In genomic region chr3:65444448-65444815, GRCh38 we compare ENCODE assay signal across 27 cellular contexts.
"Had no signal": no experiment of that assay in that cellular context is flagged by ENCODE, and none has a peak within 500 bp of the region (broad histone marks: within the 10 kb centered on the region; RNA-seq: fewer than 3 reads in every experiment).

No MANE protein-coding gene starts in this region.

- DNase-seq: stimulated activated CD4-positive, alpha-beta T cell treated with anti-CD3 and anti-CD28 coated beads, Interleukin-2, amount 100 ng/mL, for 48 hours; stimulated activated CD4-positive, alpha-beta T cell treated with anti-CD3 and anti-CD28 coated beads, Interleukin-4, amount 100 ng/mL, for 1 hour; stimulated activated CD4-positive, alpha-beta T cell treated with anti-CD3 and anti-CD28 coated beads, Interleukin-4, amount 100 ng/mL, for 24 hours; stimulated activated CD4-positive, alpha-beta T cell treated with anti-CD3 and anti-CD28 coated beads, Interleukin-4, amount 100 ng/mL, for 4 hours; stimulated activated CD8-positive, alpha-beta memory T cell treated with anti-CD3 and anti-CD28 coated beads, Interleukin-4, amount 100 ng/mL, for 48 hours; stimulated activated naive B cell treated with anti-CD40 and anti-IgM and Interleukin-4, amounts not matched to agents 10 μg/mL and 1 μg/mL and 100 μg/mL, for 72 hours; stimulated activated naive CD4-positive, alpha-beta T cell; stimulated activated naive CD4-positive, alpha-beta T cell treated with Interleukin-2 at 50 U/mL for 16 hours; stimulated activated naive CD8-positive, alpha-beta T cell treated with anti-CD3 and anti-CD28 coated beads, Interleukin-15, amount 100 ng/mL, for 72 hours; stimulated activated naive CD8-positive, alpha-beta T cell treated with anti-CD3 and anti-CD28 coated beads, Interleukin-15, Interleukin-2, amounts not matched to agents 100 U/mL and 50 U/mL, for 24 hours; stomach; substantia nigra; testis; thyroid gland; tibial artery; transverse colon; upper lobe of left lung; upper lobe of right lung; uterus had no signal

- H3K27ac Mint-ChIP-seq: stimulated activated effector memory CD8-positive, alpha-beta T cell treated with anti-CD3 and anti-CD28 coated beads, Interleukin-12 subunit alpha, Interleukin-12 subunit beta, amount 100 ng/mL, for 72 hours; stimulated activated memory B cell treated with anti-CD40 and anti-IgM and Interleukin-4, amounts not matched to agents 10 μg/mL and 1 μg/mL and 100 μg/mL, for 72 hours; stimulated activated naive B cell treated with anti-CD40 and anti-IgM and Interleukin-4, amounts not matched to agents 10 μg/mL and 1 μg/mL and 100 μg/mL, for 72 hours; stimulated activated naive CD8-positive, alpha-beta T cell treated with anti-CD3 and anti-CD28 coated beads, Interleukin-15, amount 100 ng/mL, for 72 hours; stimulated activated naive CD8-positive, alpha-beta T cell treated with anti-CD3 and anti-CD28 coated beads, Interleukin-15, Interleukin-2, amounts not matched to agents 100 ng/mL and 50 ng/mL, for 24 hours; type B pancreatic cell had no signal

- H3K4me1 Mint-ChIP-seq: stimulated activated effector memory CD8-positive, alpha-beta T cell treated with anti-CD3 and anti-CD28 coated beads, Interleukin-12 subunit alpha, Interleukin-12 subunit beta, amount 100 ng/mL, for 72 hours; stimulated activated memory B cell treated with anti-CD40 and anti-IgM and Interleukin-4, amounts not matched to agents 10 μg/mL and 1 μg/mL and 100 μg/mL, for 72 hours; stimulated activated naive B cell treated with anti-CD40 and anti-IgM and Interleukin-4, amounts not matched to agents 10 μg/mL and 1 μg/mL and 100 μg/mL, for 72 hours; stimulated activated naive CD8-positive, alpha-beta T cell treated with anti-CD3 and anti-CD28 coated beads, Interleukin-15, amount 100 ng/mL, for 72 hours had no signal

- H3K9me3 Mint-ChIP-seq: type B pancreatic cell had no signal

- H3K4me3 Mint-ChIP-seq: stimulated activated effector memory CD8-positive, alpha-beta T cell treated with anti-CD3 and anti-CD28 coated beads, Interleukin-12 subunit alpha, Interleukin-12 subunit beta, amount 100 ng/mL, for 72 hours; stimulated activated memory B cell treated with anti-CD40 and anti-IgM and Interleukin-4, amounts not matched to agents 10 μg/mL and 1 μg/mL and 100 μg/mL, for 72 hours; stimulated activated naive B cell treated with anti-CD40 and anti-IgM and Interleukin-4, amounts not matched to agents 10 μg/mL and 1 μg/mL and 100 μg/mL, for 72 hours; stimulated activated naive CD8-positive, alpha-beta T cell treated with anti-CD3 and anti-CD28 coated beads, Interleukin-15, amount 100 ng/mL, for 72 hours; stimulated activated naive CD8-positive, alpha-beta T cell treated with anti-CD3 and anti-CD28 coated beads, Interleukin-15, Interleukin-2, amounts not matched to agents 100 ng/mL and 50 ng/mL, for 24 hours; type B pancreatic cell had no signal

- H3K27me3 Mint-ChIP-seq: stimulated activated memory B cell treated with anti-CD40 and anti-IgM and Interleukin-4, amounts not matched to agents 10 μg/mL and 1 μg/mL and 100 μg/mL, for 72 hours; stimulated activated naive B cell treated with anti-CD40 and anti-IgM and Interleukin-4, amounts not matched to agents 10 μg/mL and 1 μg/mL and 100 μg/mL, for 72 hours; stimulated activated naive CD8-positive, alpha-beta T cell treated with anti-CD3 and anti-CD28 coated beads, Interleukin-15, amount 100 ng/mL, for 72 hours; stimulated activated naive CD8-positive, alpha-beta T cell treated with anti-CD3 and anti-CD28 coated beads, Interleukin-15, Interleukin-2, amounts not matched to agents 100 ng/mL and 50 ng/mL, for 24 hours; type B pancreatic cell had no signal

- H3K27me3 ChIP-seq: stomach, suprapubic skin, testis, thyroid gland, tibial artery, tibial nerve, transverse colon, upper lobe of left lung, upper lobe of right lung, uterus, vagina had no signal

- H3K27ac ChIP-seq: stomach, suprapubic skin, testis, thoracic aorta, thyroid gland, tibial artery, tibial nerve, transverse colon, upper lobe of left lung, upper lobe of right lung, uterus, vagina had no signal

- H3K36me3 Mint-ChIP-seq: stimulated activated effector memory CD8-positive, alpha-beta T cell treated with anti-CD3 and anti-CD28 coated beads, Interleukin-12 subunit alpha, Interleukin-12 subunit beta, amount 100 ng/mL, for 72 hours; stimulated activated memory B cell treated with anti-CD40 and anti-IgM and Interleukin-4, amounts not matched to agents 10 μg/mL and 1 μg/mL and 100 μg/mL, for 72 hours; stimulated activated naive B cell treated with anti-CD40 and anti-IgM and Interleukin-4, amounts not matched to agents 10 μg/mL and 1 μg/mL and 100 μg/mL, for 72 hours had no signal

- H3K4me1 ChIP-seq: suprapubic skin, testis, thyroid gland, transverse colon, upper lobe of left lung, upper lobe of right lung, uterus, vagina had no signal

- ATAC-seq: stimulated activated effector memory CD8-positive, alpha-beta T cell treated with anti-CD3 and anti-CD28 coated beads, Interleukin-12 subunit alpha, Interleukin-12 subunit beta, amount 100 ng/mL, for 72 hours; stimulated activated memory B cell treated with anti-CD40 and anti-IgM and Interleukin-4, amounts not matched to agents 10 μg/mL and 1 μg/mL and 100 μg/mL, for 72 hours; stimulated activated naive B cell treated with anti-CD40 and anti-IgM and Interleukin-4, amounts not matched to agents 10 μg/mL and 1 μg/mL and 100 μg/mL, for 72 hours; stimulated activated naive CD8-positive, alpha-beta T cell treated with anti-CD3 and anti-CD28 coated beads, Interleukin-15, amount 100 ng/mL, for 72 hours; stimulated activated naive CD8-positive, alpha-beta T cell treated with anti-CD3 and anti-CD28 coated beads, Interleukin-15, Interleukin-2, amounts not matched to agents 100 U/mL and 50 U/mL, for 24 hours; upper lobe of right lung had no signal

- H3K36me3 ChIP-seq: suprapubic skin, thoracic aorta, thyroid gland, tibial artery, upper lobe of left lung, upper lobe of right lung, uterus, vagina had no signal

- H3K9me3 ChIP-seq: stomach, suprapubic skin, testis, thoracic aorta, thyroid gland, tibial artery, tibial nerve, transverse colon, upper lobe of left lung, upper lobe of right lung, uterus, vagina had no signal

- H3K4me3 ChIP-seq: stomach, suprapubic skin, testis, thoracic aorta, thyroid gland, tibial artery, tibial nerve, transverse colon, upper lobe of left lung, upper lobe of right lung, uterus, vagina had no signal
